In the genomic region with DNA sequence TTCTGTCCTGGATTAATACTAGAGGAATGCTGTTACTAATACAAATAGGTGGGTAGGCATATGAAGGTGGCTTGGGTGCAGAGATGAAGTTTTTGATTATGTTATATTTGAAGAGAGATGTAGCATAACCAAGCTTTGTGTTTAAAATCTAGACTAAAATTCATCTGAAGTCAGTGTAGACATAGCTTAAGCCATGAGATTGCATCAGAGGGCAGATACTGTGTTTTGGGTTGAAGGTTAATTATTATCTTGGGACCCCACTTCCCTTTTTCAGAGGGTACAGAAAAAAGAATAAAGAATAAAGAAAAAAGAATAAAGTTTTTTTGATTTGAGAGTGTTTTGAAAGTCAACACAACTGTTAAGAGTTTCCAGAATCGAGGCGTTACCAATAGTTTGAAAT, we compare ENCODE assay signal across 1 cellular context.
TF ChIP-seq lines count a peak whose summit lies in the region.

No MANE protein-coding gene starts in this region.

TF ChIP-seq in SK-N-SH, 30 proteins besides CTCF, POLR2A, EP300 and RAD21 (continued from another document):
- TF ChIP-seq FOSL2 (IDR thresholded peaks at IDR 0.05; ENCODE audit: borderline replicate concordance, low read depth) (no peak), NFIC (IDR thresholded peaks at IDR 0.05; ENCODE audit: borderline replicate concordance) (no peak), TEAD4 (IDR thresholded peaks at IDR 0.05; ENCODE audit: borderline replicate concordance, insufficient read depth) (no peak), RXRA (IDR thresholded peaks at IDR 0.05; ENCODE audit: borderline replicate concordance, low read depth) (no peak), YY1 (IDR thresholded peaks at IDR 0.05; ENCODE audit: low read depth) (no peak)
TF ChIP-seq in SK-N-SH: peak in this region for 0.
